In the genomic region with DNA sequence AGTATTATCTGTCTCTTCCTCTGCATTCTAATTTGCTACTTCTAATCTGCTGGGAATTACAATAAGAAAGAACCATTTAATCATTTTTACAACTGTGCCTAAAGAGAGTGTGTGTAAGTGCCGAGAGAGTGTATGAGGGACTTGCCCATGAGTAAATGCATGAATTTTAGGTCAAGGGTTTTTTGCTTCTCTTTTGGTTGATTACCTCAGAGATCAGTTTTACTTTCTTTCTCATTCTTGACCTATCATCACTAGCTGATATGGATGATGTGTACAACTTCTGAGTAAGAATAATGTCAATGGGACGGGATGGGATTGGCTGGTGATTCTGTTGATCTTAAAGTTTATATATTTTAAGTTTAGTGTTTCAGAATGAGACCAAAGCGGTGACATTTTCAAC, we compare ENCODE assay signal across 9 cellular contexts. TPM values are rescaled to one million over a fixed set of nuclear protein-coding genes. Genes with fewer than 3 reads are reported as not detected.
A peak's percentile ranks its signal among the peaks of the same experiment; 100 is the strongest.
DNase-seq lines count a peak whose midpoint lies in the region; ATAC-seq and TF ChIP-seq lines count a peak whose summit lies in the region.
"Had no signal": no experiment of that assay in that cellular context is flagged by ENCODE, and none has a peak within 500 bp of the region (broad histone marks: within the 10 kb centered on the region; RNA-seq: fewer than 3 reads in every experiment).

No MANE protein-coding gene starts in this region.

- POLR2A ChIA-PET in activated CD4-positive, alpha-beta T cell treated with anti-CD3 and anti-CD28 coated beads, Interleukin-2, amount 10 ng/mL, durations not matched to agents 7 days and 5 days (lab: Charles Lee) = interaction anchor here (0.6 to 1.6 kb wide), 7 partner anchors 10 to 142 kb away, joined by 3 to 10 read pairs (median 5); no protein-coding TSS in a partner anchor
- POLR2A ChIA-PET in HEK293T (lab: Yijun Ruan, JAX) = no interaction called here

- peaks cover 90% of the 10 kb centered on the region for H3K36me3 Mint-ChIP-seq in activated CD4-positive, alpha-beta T cell treated with anti-CD3 and anti-CD28 coated beads, Interleukin-2, amount 10 ng/mL, durations not matched to agents 7 days and 5 days (ENCODE audit: low read depth)
- H3K36me3 Mint-ChIP-seq: brain had no signal

- H3K27ac Mint-ChIP-seq in activated CD4-positive, alpha-beta T cell treated with anti-CD3 and anti-CD28 coated beads, Interleukin-2, amount 10 ng/mL, durations not matched to agents 7 days and 5 days = peak overlapping the region; percentile 94
- H3K27ac Mint-ChIP-seq in stimulated activated naive CD8-positive, alpha-beta T cell treated with anti-CD3 and anti-CD28 coated beads, Interleukin-15, amount 100 ng/mL, for 72 hours = peak overlapping the region; percentile 99
- H3K27ac Mint-ChIP-seq: brain had no signal

- TF ChIP-seq CTCF in foreskin fibroblast (IDR thresholded peaks at IDR 0.05; ENCODE audit: low read depth, low read length) = no peak

- CTCF ChIA-PET in activated CD4-positive, alpha-beta T cell treated with anti-CD3 and anti-CD28 coated beads, Interleukin-2, amount 10 ng/mL, durations not matched to agents 7 days and 5 days (lab: Charles Lee) = interaction anchor here (0.7 to 2.3 kb wide), 7 partner anchors 8 to 147 kb away, joined by 3 to 8 read pairs (median 3); no protein-coding TSS in a partner anchor
- CTCF ChIA-PET in HEK293T (lab: Yijun Ruan, JAX) = no interaction called here

- H3K4me3 ChIP-seq in foreskin fibroblast (ENCODE audit: low read depth in 1 of 2, low read length in 2 of 2) = no peak overlapping the region

- H3K9me3 Mint-ChIP-seq in activated CD4-positive, alpha-beta T cell treated with anti-CD3 and anti-CD28 coated beads, Interleukin-2, amount 10 ng/mL, durations not matched to agents 7 days and 5 days = no peaks in the 10 kb centered on the region
- H3K9me3 Mint-ChIP-seq in stimulated activated naive CD8-positive, alpha-beta T cell treated with anti-CD3 and anti-CD28 coated beads, Interleukin-15, amount 100 ng/mL, for 72 hours = no peaks in the 10 kb centered on the region
- H3K9me3 Mint-ChIP-seq: brain had no signal

- no peaks in the 10 kb centered on the region for H3K27me3 Mint-ChIP-seq in activated CD4-positive, alpha-beta T cell treated with anti-CD3 and anti-CD28 coated beads, Interleukin-2, amount 10 ng/mL, durations not matched to agents 7 days and 5 days
- no peaks in the 10 kb centered on the region for H3K27me3 Mint-ChIP-seq in stimulated activated naive CD8-positive, alpha-beta T cell treated with anti-CD3 and anti-CD28 coated beads, Interleukin-15, amount 100 ng/mL, for 72 hours

- no peak for DNase-seq in activated CD4-positive, alpha-beta T cell treated with anti-CD3 and anti-CD28 coated beads, Interleukin-2, amount 10 ng/mL, durations not matched to agents 7 days and 5 days
- no peak for DNase-seq in activated CD4-positive, alpha-beta T cell treated with anti-CD3 and anti-CD28 coated beads for 1 hour
- DNase-seq in OCI-M1 (lab: John Stamatoyannopoulos, UW) (peak; percentile 78), foreskin fibroblast (no peak), HEK293T (ENCODE audit: extremely low spot score) (no peak), DMS153 (lab: John Stamatoyannopoulos, UW) (no peak)
- DNase-seq in stimulated activated naive CD8-positive, alpha-beta T cell treated with anti-CD3 and anti-CD28 coated beads, Interleukin-15, amount 100 ng/mL, for 72 hours = peak in 1 of 2 donors; percentile 43

- peaks cover 96% of the 10 kb centered on the region for H3K4me1 Mint-ChIP-seq in activated CD4-positive, alpha-beta T cell treated with anti-CD3 and anti-CD28 coated beads, Interleukin-2, amount 10 ng/mL, durations not matched to agents 7 days and 5 days
- peaks cover 98% of the 10 kb centered on the region for H3K4me1 Mint-ChIP-seq in stimulated activated naive CD8-positive, alpha-beta T cell treated with anti-CD3 and anti-CD28 coated beads, Interleukin-15, amount 100 ng/mL, for 72 hours

- peak overlapping the region; percentile 61 for H3K4me3 Mint-ChIP-seq in activated CD4-positive, alpha-beta T cell treated with anti-CD3 and anti-CD28 coated beads, Interleukin-2, amount 10 ng/mL, durations not matched to agents 7 days and 5 days
- peak overlapping the region; percentile 68 to 80 for H3K4me3 Mint-ChIP-seq in stimulated activated naive CD8-positive, alpha-beta T cell treated with anti-CD3 and anti-CD28 coated beads, Interleukin-15, amount 100 ng/mL, for 72 hours
- H3K4me3 Mint-ChIP-seq: brain had no signal

- peak; percentile 86 for ATAC-seq in HG02763 (IDR thresholded peaks at IDR 0.05; ENCODE audit: unreplicated experiment)
- peak; percentile 68 for ATAC-seq in stimulated activated naive CD8-positive, alpha-beta T cell treated with anti-CD3 and anti-CD28 coated beads, Interleukin-15, amount 100 ng/mL, for 72 hours

TF ChIP-seq in HEK293T, 16 proteins besides CTCF, POLR2A, EP300 and RAD21:
- TF ChIP-seq SP1 (IDR thresholded peaks at IDR 0.05) (no peak), L3MBTL2 (conservative IDR thresholded peaks at IDR 0.05) (no peak), ZNF384 (IDR thresholded peaks at IDR 0.05) (no peak), LEF1 (IDR thresholded peaks at IDR 0.05; ENCODE audit: borderline replicate concordance) (no peak), FOXA1 (IDR thresholded peaks at IDR 0.05) (no peak), CTBP1 (IDR thresholded peaks at IDR 0.05; ENCODE audit: borderline replicate concordance) (no peak), SUZ12 (IDR thresholded peaks at IDR 0.05) (no peak), ELF4 (IDR thresholded peaks at IDR 0.05) (no peak), NFRKB (IDR thresholded peaks at IDR 0.05) (no peak), TARDBP (IDR thresholded peaks at IDR 0.05) (no peak)
- TF ChIP-seq, protein P1, sequence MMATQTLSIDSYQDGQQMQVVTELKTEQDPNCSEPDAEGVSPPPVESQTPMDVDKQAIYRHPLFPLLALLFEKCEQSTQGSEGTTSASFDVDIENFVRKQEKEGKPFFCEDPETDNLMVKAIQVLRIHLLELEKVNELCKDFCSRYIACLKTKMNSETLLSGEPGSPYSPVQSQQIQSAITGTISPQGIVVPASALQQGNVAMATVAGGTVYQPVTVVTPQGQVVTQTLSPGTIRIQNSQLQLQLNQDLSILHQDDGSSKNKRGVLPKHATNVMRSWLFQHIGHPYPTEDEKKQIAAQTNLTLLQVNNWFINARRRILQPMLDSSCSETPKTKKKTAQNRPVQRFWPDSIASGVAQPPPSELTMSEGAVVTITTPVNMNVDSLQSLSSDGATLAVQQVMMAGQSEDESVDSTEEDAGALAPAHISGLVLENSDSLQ (IDR thresholded peaks at IDR 0.05) = no peak

RNA-seq across cellular contexts. Expression of gene IKZF1, which starts 47.8 kb away (rescaled TPM):
- total RNA-seq in activated CD4-positive, alpha-beta T cell treated with anti-CD3 and anti-CD28 coated beads, Interleukin-2, amount 10 ng/mL, durations not matched to agents 7 days and 5 days = 100 to 1,000 TPM; 379 to 406 TPM
